Comparison of ENCODE assay signal across 39 cellular contexts in the genomic region with DNA sequence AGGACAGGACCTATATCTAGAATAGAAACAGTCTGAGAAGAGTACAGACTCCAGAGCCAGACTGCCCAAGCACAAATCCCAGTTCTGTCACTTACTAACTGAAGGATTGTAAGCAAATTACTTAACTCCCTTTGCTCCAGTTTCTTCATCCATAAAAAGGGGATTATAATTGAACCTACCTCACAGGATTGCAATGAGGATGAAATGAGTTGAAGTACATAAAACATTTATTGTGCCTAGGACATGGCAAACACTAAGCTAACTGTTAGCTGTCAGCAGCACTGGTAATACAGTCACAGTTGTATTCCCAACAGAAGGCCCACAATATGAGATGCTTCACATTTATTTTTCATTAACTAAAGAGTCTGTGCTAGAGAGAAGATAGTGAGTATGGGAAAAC. TPM values are rescaled to one million over a fixed set of nuclear protein-coding genes. Genes with fewer than 3 reads are reported as not detected.
"Had no signal": no experiment of that assay in that cellular context is flagged by ENCODE, and none has a peak within 500 bp of the region (broad histone marks: within the 10 kb centered on the region; RNA-seq: fewer than 3 reads in every experiment).

No MANE protein-coding gene starts in this region.

- H3K36me3 Mint-ChIP-seq: activated naive CD4-positive, alpha-beta T cell treated with anti-CD3 and anti-CD28 coated beads, Interleukin-2, amount 50 U/mL, for 24 hours; brain had no signal

- H3K36me3 ChIP-seq: ascending aorta, cardiac muscle cell, WERI-Rb-1 had no signal

- H3K27me3 Mint-ChIP-seq: activated CD4-positive, alpha-beta T cell treated with anti-CD3 and anti-CD28 coated beads for 36 hours; activated CD4-positive, alpha-beta T cell treated with anti-CD3 and anti-CD28 coated beads, Interleukin-2, amount 10 ng/mL, durations not matched to agents 7 days and 5 days; activated CD8-positive, alpha-beta memory T cell treated with anti-CD3 and anti-CD28 coated beads, Interleukin-2, amount 10 ng/mL, durations not matched to agents 7 days and 5 days; activated naive CD4-positive, alpha-beta T cell treated with anti-CD3 and anti-CD28 coated beads, Interleukin-2, amount 10 ng/mL, durations not matched to agents 7 days and 5 days; activated naive CD4-positive, alpha-beta T cell treated with anti-CD3 and anti-CD28 coated beads, Interleukin-2, amount 50 U/mL, for 24 hours; activated naive CD8-positive, alpha-beta T cell; activated naive CD8-positive, alpha-beta T cell treated with anti-CD3 and anti-CD28 coated beads, Interleukin-2, amount 10 ng/mL, durations not matched to agents 7 days and 5 days; activated naive CD8-positive, alpha-beta T cell treated with anti-CD3 and anti-CD28 coated beads, Interleukin-2, amount 50 U/mL, for 24 hours; activated T-cell treated with anti-CD3 and anti-CD28 coated beads, Interleukin-2, amount 50 U/mL, for 24 hours; central memory CD8-positive, alpha-beta T cell had no signal

- H3K4me3 Mint-ChIP-seq: activated CD4-positive, alpha-beta memory T cell treated with anti-CD3 and anti-CD28 coated beads, Interleukin-2, amount 10 ng/mL, durations not matched to agents 7 days and 5 days; activated CD4-positive, alpha-beta T cell treated with anti-CD3 and anti-CD28 coated beads for 36 hours; activated CD4-positive, alpha-beta T cell treated with anti-CD3 and anti-CD28 coated beads, Interleukin-2, amount 10 ng/mL, durations not matched to agents 7 days and 5 days; activated CD8-positive, alpha-beta memory T cell treated with anti-CD3 and anti-CD28 coated beads, Interleukin-2, amount 10 ng/mL, durations not matched to agents 7 days and 5 days; activated CD8-positive, alpha-beta T cell treated with anti-CD3 and anti-CD28 coated beads, Interleukin-2, amount 10 ng/mL, durations not matched to agents 7 days and 5 days; activated naive CD4-positive, alpha-beta T cell treated with anti-CD3 and anti-CD28 coated beads, Interleukin-2, amount 10 ng/mL, durations not matched to agents 7 days and 5 days; activated naive CD4-positive, alpha-beta T cell treated with anti-CD3 and anti-CD28 coated beads, Interleukin-2, amount 50 U/mL, for 24 hours; activated naive CD8-positive, alpha-beta T cell; activated naive CD8-positive, alpha-beta T cell treated with anti-CD3 and anti-CD28 coated beads, Interleukin-2, amount 10 ng/mL, durations not matched to agents 7 days and 5 days; activated naive CD8-positive, alpha-beta T cell treated with anti-CD3 and anti-CD28 coated beads, Interleukin-2, amount 50 U/mL, for 24 hours; activated T-cell treated with anti-CD3 and anti-CD28 coated beads, Interleukin-2, amount 50 U/mL, for 24 hours; brain; central memory CD8-positive, alpha-beta T cell; T-helper 1 cell treated with Interleukin-12 subunit alpha and Interleukin-12 subunit beta and Interleukin-4 antibody, amounts not matched to agents 30 μg/mL and 1 μg/mL, for 36 hours; T-helper 2 cell treated with Interferon-gamma antibody and Interleukin-4, amounts not matched to agents 5 μg/mL and 100 μg/mL, for 36 hours; WTC11 had no signal

- DNase-seq: activated CD4-positive, alpha-beta memory T cell treated with anti-CD3 and anti-CD28 coated beads, Interleukin-2, amount 10 ng/mL, durations not matched to agents 7 days and 5 days; activated CD4-positive, alpha-beta T cell treated with anti-CD3 and anti-CD28 coated beads for 1 hour; activated CD4-positive, alpha-beta T cell treated with anti-CD3 and anti-CD28 coated beads for 36 hours; activated CD4-positive, alpha-beta T cell treated with anti-CD3 and anti-CD28 coated beads for 48 hours; activated CD4-positive, alpha-beta T cell treated with anti-CD3 and anti-CD28 coated beads, Interleukin-2, amount 10 ng/mL, durations not matched to agents 7 days and 5 days; activated CD4-positive, alpha-beta T cell treated with anti-CD3 and anti-CD28 coated beads, Interleukin-2, amount 50 U/mL, for 48 hours; activated CD4-positive, CD25-positive, alpha-beta regulatory T cell; activated CD8-positive, alpha-beta memory T cell treated with anti-CD3 and anti-CD28 coated beads for 24 hours; activated CD8-positive, alpha-beta memory T cell treated with anti-CD3 and anti-CD28 coated beads, Interleukin-2, amount 10 ng/mL, durations not matched to agents 7 days and 5 days; activated CD8-positive, alpha-beta memory T cell treated with anti-CD3 and anti-CD28 coated beads, Interleukin-2, amount 50 U/mL, for 48 hours; activated CD8-positive, alpha-beta T cell treated with anti-CD3 and anti-CD28 coated beads, Interleukin-2, amount 10 ng/mL, durations not matched to agents 7 days and 5 days; activated effector memory CD4-positive, alpha-beta T cell treated with Interleukin-2 at 50 U/mL for 16 hours; activated gamma-delta T cell; activated naive CD4-positive, alpha-beta T cell treated with anti-CD3 and anti-CD28 coated beads, Interleukin-2, amount 10 ng/mL, durations not matched to agents 7 days and 5 days; activated naive CD4-positive, alpha-beta T cell treated with Interleukin-2 at 50 U/mL for 16 hours; activated naive CD8-positive, alpha-beta T cell treated with anti-CD3 and anti-CD28 coated beads, Interleukin-2, amount 10 ng/mL, durations not matched to agents 7 days and 5 days; activated naive CD8-positive, alpha-beta T cell treated with anti-CD3 and anti-CD28 coated beads, Interleukin-2, amount 50 U/mL, for 24 hours; activated T-cell treated with anti-CD3 and anti-CD28 coated beads, Interleukin-2, amount 50 U/mL, for 24 hours; activated T-cell treated with anti-CD3 and anti-CD28 coated beads, Interleukin-2, amount 50 U/mL, for 48 hours; amygdala; anterior cingulate cortex; caudate nucleus; cerebellar nuclear complex; T-helper 1 cell; T-helper 2 cell; T-helper 9 cell; WERI-Rb-1 had no signal

- H3K4me1 Mint-ChIP-seq: brain, WTC11 had no signal

- H3K27ac ChIP-seq: ascending aorta, cardiac muscle cell, WERI-Rb-1 had no signal

- ATAC-seq: activated CD4-positive, alpha-beta T cell treated with anti-CD3 and anti-CD28 coated beads for 36 hours; activated CD4-positive, CD25-positive, alpha-beta regulatory T cell treated with anti-CD3 and anti-CD28 coated beads, Interleukin-2, amount 50 U/mL, for 24 hours; activated CD8-positive, alpha-beta memory T cell treated with anti-CD3 and anti-CD28 coated beads, Interleukin-2, amount 10 ng/mL, durations not matched to agents 7 days and 5 days; activated CD8-positive, alpha-beta T cell treated with anti-CD3 and anti-CD28 coated beads, Interleukin-2, amount 10 ng/mL, durations not matched to agents 7 days and 5 days; activated naive CD8-positive, alpha-beta T cell treated with anti-CD3 and anti-CD28 coated beads, Interleukin-2, amount 50 U/mL, for 24 hours; WTC11 had no signal

- H3K27me3 ChIP-seq: ascending aorta, cardiac muscle cell had no signal

- H3K27ac Mint-ChIP-seq: activated CD4-positive, alpha-beta memory T cell treated with anti-CD3 and anti-CD28 coated beads, Interleukin-2, amount 10 ng/mL, durations not matched to agents 7 days and 5 days; activated CD4-positive, alpha-beta T cell treated with anti-CD3 and anti-CD28 coated beads for 36 hours; activated CD4-positive, alpha-beta T cell treated with anti-CD3 and anti-CD28 coated beads, Interleukin-2, amount 10 ng/mL, durations not matched to agents 7 days and 5 days; activated CD8-positive, alpha-beta memory T cell treated with anti-CD3 and anti-CD28 coated beads, Interleukin-2, amount 10 ng/mL, durations not matched to agents 7 days and 5 days; activated CD8-positive, alpha-beta T cell treated with anti-CD3 and anti-CD28 coated beads, Interleukin-2, amount 10 ng/mL, durations not matched to agents 7 days and 5 days; activated naive CD4-positive, alpha-beta T cell treated with anti-CD3 and anti-CD28 coated beads, Interleukin-2, amount 10 ng/mL, durations not matched to agents 7 days and 5 days; activated naive CD4-positive, alpha-beta T cell treated with anti-CD3 and anti-CD28 coated beads, Interleukin-2, amount 50 U/mL, for 24 hours; activated naive CD8-positive, alpha-beta T cell; activated naive CD8-positive, alpha-beta T cell treated with anti-CD3 and anti-CD28 coated beads, Interleukin-2, amount 10 ng/mL, durations not matched to agents 7 days and 5 days; activated naive CD8-positive, alpha-beta T cell treated with anti-CD3 and anti-CD28 coated beads, Interleukin-2, amount 50 U/mL, for 24 hours; activated T-cell treated with anti-CD3 and anti-CD28 coated beads, Interleukin-2, amount 50 U/mL, for 24 hours; brain; T-helper 2 cell treated with Interferon-gamma antibody and Interleukin-4, amounts not matched to agents 5 μg/mL and 100 μg/mL, for 36 hours; WTC11 had no signal

- H3K4me3 ChIP-seq: ascending aorta, cardiac muscle cell had no signal

- H3K9me3 Mint-ChIP-seq: activated CD4-positive, alpha-beta T cell treated with anti-CD3 and anti-CD28 coated beads, Interleukin-2, amount 10 ng/mL, durations not matched to agents 7 days and 5 days; activated naive CD4-positive, alpha-beta T cell treated with anti-CD3 and anti-CD28 coated beads, Interleukin-2, amount 10 ng/mL, durations not matched to agents 7 days and 5 days; activated naive CD4-positive, alpha-beta T cell treated with anti-CD3 and anti-CD28 coated beads, Interleukin-2, amount 50 U/mL, for 24 hours; activated naive CD8-positive, alpha-beta T cell treated with anti-CD3 and anti-CD28 coated beads, Interleukin-2, amount 50 U/mL, for 24 hours; activated T-cell treated with anti-CD3 and anti-CD28 coated beads, Interleukin-2, amount 50 U/mL, for 24 hours; activated T-helper 2 cell treated with anti-CD3 and anti-CD28 coated beads, Interferon-gamma antibody, Interleukin-2, Interleukin-4, amounts not matched to agents 10 μg/mL and 5 μg/mL and 100 μg/mL, durations not matched to agents 14 hours and 24 hours and 36 hours; brain; central memory CD8-positive, alpha-beta T cell; T-helper 1 cell treated with Interleukin-12 subunit alpha and Interleukin-12 subunit beta and Interleukin-4 antibody, amounts not matched to agents 30 μg/mL and 1 μg/mL, for 36 hours; T-helper 2 cell treated with Interferon-gamma antibody and Interleukin-4, amounts not matched to agents 5 μg/mL and 100 μg/mL, for 36 hours had no signal

- FAIRE-seq: bronchial epithelial cell had no signal

- H3K9me3 ChIP-seq: ascending aorta had no signal

RNA-seq across cellular contexts. Expression of a gene that starts 33.9 kb away (rescaled TPM):
- total RNA-seq: ascending aorta, cardiac muscle cell had no signal
- polyA plus RNA-seq: cardiac muscle cell had no signal
